Comparison of ENCODE assay signal across 9 cellular contexts in the genomic region with DNA sequence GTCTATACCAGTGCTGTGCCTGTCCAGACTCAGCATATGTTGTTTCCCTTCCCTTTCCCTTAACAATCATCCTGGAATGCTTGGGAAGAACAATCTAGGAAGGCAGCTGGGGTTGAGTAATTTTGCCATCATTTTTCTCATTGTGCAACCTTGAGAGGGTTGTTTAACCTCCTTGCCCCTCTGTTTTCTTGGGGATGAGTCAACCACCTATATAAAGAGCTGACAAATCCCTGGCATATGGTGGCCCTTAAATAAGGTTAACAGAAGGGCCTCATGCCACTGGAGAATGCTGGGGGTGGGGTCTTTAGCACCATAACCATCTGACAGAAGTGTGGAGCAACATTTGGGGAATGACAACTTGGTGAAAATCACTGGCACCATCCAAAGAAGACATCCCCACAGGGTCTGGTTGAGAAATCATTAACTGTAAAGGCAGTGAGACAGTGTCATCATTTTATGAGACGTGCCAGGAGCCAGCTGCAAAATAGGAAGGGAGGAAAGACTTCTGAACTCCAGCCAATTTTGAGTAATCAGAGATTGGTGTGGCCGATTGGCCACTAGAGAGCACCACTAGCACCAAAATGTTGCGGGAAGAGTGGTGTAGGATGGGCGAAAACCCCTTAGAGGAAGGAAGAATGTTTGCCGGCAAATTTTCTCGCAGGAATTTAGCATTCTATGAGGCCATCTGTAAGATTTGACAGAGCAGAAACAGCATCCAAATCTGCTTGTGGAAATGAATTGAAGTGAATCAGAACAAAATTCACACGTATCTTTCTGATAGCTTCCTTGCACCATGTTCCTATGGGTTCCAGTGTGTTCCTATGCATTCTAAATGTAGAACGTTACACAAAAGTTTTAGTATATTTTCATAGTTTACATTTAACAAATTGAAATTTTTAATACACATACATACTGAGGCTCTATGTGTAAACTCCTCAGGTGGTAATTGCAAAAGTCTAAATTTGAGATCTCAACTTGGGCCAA.
DNase-seq lines count a peak whose midpoint lies in the region; ATAC-seq and TF ChIP-seq lines count a peak whose summit lies in the region.
"Had no signal": no experiment of that assay in that cellular context is flagged by ENCODE, and none has a peak within 500 bp of the region (broad histone marks: within the 10 kb centered on the region; RNA-seq: fewer than 3 reads in every experiment).

No MANE protein-coding gene starts in this region.

- no peaks in the 10 kb centered on the region for H3K79me2 ChIP-seq in Karpas-422 (ENCODE audit: low read length)

- H3K9ac ChIP-seq in Karpas-422 (ENCODE audit: low read length) = no peak overlapping the region

- no peak overlapping the region for H3K4me2 ChIP-seq in Karpas-422 (ENCODE audit: low read depth, low read length, poor library complexity, severe bottlenecking)

- peaks cover 6% of the 10 kb centered on the region; the same call in 1 of the 2 replicates for H3K9me3 ChIP-seq in AG04450 (ENCODE audit: control insufficient read depth, insufficient read depth, low read length)
- no peaks in the 10 kb centered on the region for H3K9me3 ChIP-seq in lower lobe of right lung
- no peaks in the 10 kb centered on the region for H3K9me3 ChIP-seq in Karpas-422 (ENCODE audit: low read length)

- CTCF ChIA-PET in AG04450 (lab: Charles Lee) = no interaction called here

- H3K4me3 ChIP-seq in AG04450 (ENCODE audit: low read depth, low read length) = no peak overlapping the region
- H3K4me3 ChIP-seq in cardiac fibroblast (replicated peaks in 1 of 2; ENCODE audit: low read depth in 2 of 2, low read length in 2 of 2) = no peak overlapping the region
- no peak overlapping the region for H3K4me3 ChIP-seq in lower lobe of right lung
- no peak overlapping the region for H3K4me3 ChIP-seq in Karpas-422 (ENCODE audit: low read length)

- intact Hi-C loops in lower lobe of right lung (cut with DNase I) = no loop called here

- TF ChIP-seq CTCF in AG04450 (IDR thresholded peaks at IDR 0.05; ENCODE audit: low read depth, low read length) (0 out of 2 replicates have a peak, but pooled peaks have one; percentile 3), cardiac fibroblast (IDR thresholded peaks at IDR 0.05; ENCODE audit: low read depth, low read length) (no peak), lower lobe of right lung (IDR thresholded peaks at IDR 0.05) (no peak), GM10266 (IDR thresholded peaks at IDR 0.05; ENCODE audit: control insufficient read depth, insufficient read depth, low read depth, missing control alignments) (no peak)

- no peaks in the 10 kb centered on the region for H3K36me3 ChIP-seq in lower lobe of right lung
- no peaks in the 10 kb centered on the region for H3K36me3 ChIP-seq in Karpas-422 (ENCODE audit: insufficient read depth, low read length)

- no peaks in the 10 kb centered on the region for H3K9me2 ChIP-seq in Karpas-422 (replicated peaks; ENCODE audit: insufficient read depth, low read length)

- H3K4me1 ChIP-seq in lower lobe of right lung = no peaks in the 10 kb centered on the region
- no peaks in the 10 kb centered on the region for H3K4me1 ChIP-seq in Karpas-422 (ENCODE audit: low read length)

- H4K20me1 ChIP-seq in Karpas-422 (ENCODE audit: insufficient read depth, low read depth, low read length) = no peaks in the 10 kb centered on the region

- H3K27me3 ChIP-seq in AG04450 (ENCODE audit: control insufficient read depth, insufficient read depth, low read length) (no peaks in the 10 kb centered on the region), lower lobe of right lung (ENCODE audit: low read depth) (peaks cover 5% of the 10 kb centered on the region), Karpas-422 (ENCODE audit: low read length) (no peaks in the 10 kb centered on the region)

- H3K27ac ChIP-seq in AG04450 (ENCODE audit: low read depth, low read length) (no peak overlapping the region), lower lobe of right lung (no peak overlapping the region), Karpas-422 (ENCODE audit: low read length) (no peak overlapping the region)

- DNase-seq in AG04450 (ENCODE audit: low read depth, low spot score) = no peak
- peak; percentile 99 for DNase-seq in LHCN-M2 (ENCODE audit: low read depth)
- DNase-seq in cardiac fibroblast (ENCODE audit: low read depth in 2 of 2) = peak; percentile 55 to 81
- DNase-seq in lower lobe of right lung = no peak
- DNase-seq in GM10266 (ENCODE audit: extremely low spot score) = no peak
- no peak for DNase-seq in NAMALWA (ENCODE audit: low spot score)
- no peak for DNase-seq in HT-29 (ENCODE audit: low spot score)
- DNase-seq in Karpas-422 = no peak
- DNase-seq: SHP77 had no signal

- ATAC-seq in lower lobe of right lung = peak; percentile 59 to 72

- H2AFZ ChIP-seq in Karpas-422 (ENCODE audit: low read length) = no peak overlapping the region

- POLR2A ChIA-PET in AG04450 (lab: Yijun Ruan, JAX) = no interaction called here

Comparison
In these comparisons a context has a peak if more than half of its experiments do, and no peak if none do; other contexts are left out.
1. DNase-seq: peak in LHCN-M2 (single experiment) and cardiac fibroblast (2 of 2); none in AG04450 (single experiment), lower lobe of right lung (single experiment), GM10266 (single experiment), NAMALWA (single experiment), HT-29 (single experiment) and Karpas-422 (single experiment).